In genomic region chr4:102627831-102628523, GRCh38 we compare ENCODE assay signal across 10 cellular contexts.
DNase-seq lines count a peak whose midpoint lies in the region; ATAC-seq and TF ChIP-seq lines count a peak whose summit lies in the region.
"Had no signal": no experiment of that assay in that cellular context is flagged by ENCODE, and none has a peak within 500 bp of the region (broad histone marks: within the 10 kb centered on the region; RNA-seq: fewer than 3 reads in every experiment).

No MANE protein-coding gene starts in this region.

- H3K9me3 Mint-ChIP-seq in CD14-positive monocyte, result no peaks in the 10 kb centered on the region

- H3K27ac Mint-ChIP-seq in CD14-positive monocyte, result peak overlapping the region in 3 of 7 donors; percentile 33 to 77 (median 39)

- H3K9me3 ChIP-seq in RWPE2 (ENCODE audit: severe bottlenecking), result no peaks in the 10 kb centered on the region
- no peaks in the 10 kb centered on the region for H3K9me3 ChIP-seq in right atrium auricular region

- H3K4me1 ChIP-seq in RWPE2 (ENCODE audit: insufficient read depth, poor library complexity, severe bottlenecking) (peaks cover 32% of the 10 kb centered on the region), right atrium auricular region (no peaks in the 10 kb centered on the region)

- H3K4me3 Mint-ChIP-seq in CD14-positive monocyte, result no peak overlapping the region

- intact Hi-C loops in left ventricle myocardium superior (cut with micrococcal nuclease), result no loop called here
- intact Hi-C loops in CD14-positive monocyte (cut with micrococcal nuclease), result no loop called here

- H3K36me3 Mint-ChIP-seq in CD14-positive monocyte, result peaks cover 24 to 33% of the 10 kb centered on the region in 2 donors

- DNase-seq in AG20443 (ENCODE audit: low spot score) (peak; percentile 65), GM20000 (ENCODE audit: low spot score) (peak; percentile 11), RWPE2 (ENCODE audit: low spot score) (peak; percentile 79), fibroblast of pulmonary artery (ENCODE audit: low read depth) (peak; percentile 34), left ventricle myocardium superior (no peak), NOMO-1 treated with DMSO at 0.1 percent for 48 hours (lab: John Stamatoyannopoulos, UW; ENCODE audit: unreplicated experiment) (no peak), CD14-positive monocyte (ENCODE audit: low spot score) (no peak), right atrium auricular region (ENCODE audit: low spot score) (no peak)
- DNase-seq: effector CD8-positive, alpha-beta T cell; NCI-H1417 had no signal

- peak; percentile 94 for ATAC-seq in RWPE2 (ENCODE audit: low read depth)
- ATAC-seq in left ventricle myocardium superior, result no peak

- no peaks in the 10 kb centered on the region for H3K36me3 ChIP-seq in RWPE2 (ENCODE audit: low read depth)
- H3K36me3 ChIP-seq in right atrium auricular region, result peaks cover 8% of the 10 kb centered on the region

- H3K27me3 ChIP-seq in RWPE2 (ENCODE audit: insufficient read depth, poor library complexity, severe bottlenecking), result no peaks in the 10 kb centered on the region
- no peaks in the 10 kb centered on the region for H3K27me3 ChIP-seq in right atrium auricular region

- peaks cover 6% of the 10 kb centered on the region for H3K4me1 Mint-ChIP-seq in CD14-positive monocyte

- H3K27ac ChIP-seq in RWPE2 (ENCODE audit: poor library complexity, severe bottlenecking) (peak overlapping the region; percentile 91), right atrium auricular region (no peak overlapping the region)

- TF ChIP-seq CTCF in GM20000 (IDR thresholded peaks at IDR 0.05; ENCODE audit: extremely low read depth, missing control alignments), result no peak
- no peak for TF ChIP-seq CTCF in RWPE2 (IDR thresholded peaks at IDR 0.05; ENCODE audit: poor library complexity, severe bottlenecking)
- TF ChIP-seq CTCF in fibroblast of pulmonary artery (IDR thresholded peaks at IDR 0.05; ENCODE audit: low read length, missing control alignments), result no peak
- TF ChIP-seq CTCF in CD14-positive monocyte (IDR thresholded peaks at IDR 0.05), result no peak
- no peak for TF ChIP-seq CTCF in right atrium auricular region (IDR thresholded peaks at IDR 0.05)

- no peak overlapping the region for H3K4me3 ChIP-seq in RWPE2 (ENCODE audit: severe bottlenecking)
- H3K4me3 ChIP-seq in fibroblast of pulmonary artery (replicated peaks; ENCODE audit: low read depth, low read length), result no peak overlapping the region
- no peak overlapping the region for H3K4me3 ChIP-seq in right atrium auricular region

- H3K27me3 Mint-ChIP-seq in CD14-positive monocyte (ENCODE audit: low read depth in 3 of 3), result peaks cover 0 to 2% (median 1%) of the 10 kb centered on the region in 3 donors

Comparison
In these comparisons a context has a peak if more than half of its experiments do, and no peak if none do; other contexts are left out.
1. DNase-seq: peak in AG20443 (single experiment), GM20000 (single experiment), RWPE2 (single experiment) and fibroblast of pulmonary artery (single experiment); none in left ventricle myocardium superior (single experiment), NOMO-1 treated with DMSO at 0.1 percent for 48 hours (single experiment), CD14-positive monocyte (single experiment) and right atrium auricular region (single experiment).